ENCODE assay signal across 8 cellular contexts in genomic region chr2:46229134-46230063, GRCh38.
DNase-seq lines count a peak whose midpoint lies in the region; ATAC-seq lines count a peak whose summit lies in the region.

No MANE protein-coding gene starts in this region.

- H3K4me3 Mint-ChIP-seq in activated naive CD8-positive, alpha-beta T cell treated with anti-CD3 and anti-CD28 coated beads for 36 hours: no peak overlapping the region

- peak overlapping the region; percentile 32; the same call in 1 of the 2 replicates for H3K4me3 ChIP-seq in GM08714 (ENCODE audit: low read length)
- H3K4me3 ChIP-seq in skeletal muscle cell (ENCODE audit: low read depth, low read length): no peak overlapping the region

- H3K4me1 Mint-ChIP-seq in activated naive CD8-positive, alpha-beta T cell treated with anti-CD3 and anti-CD28 coated beads for 36 hours: peaks cover 13% of the 10 kb centered on the region

- no peaks in the 10 kb centered on the region for H3K36me3 Mint-ChIP-seq in activated naive CD8-positive, alpha-beta T cell treated with anti-CD3 and anti-CD28 coated beads for 36 hours

- peak overlapping the region; percentile 19 for H3K27ac Mint-ChIP-seq in activated naive CD8-positive, alpha-beta T cell treated with anti-CD3 and anti-CD28 coated beads for 36 hours

- H3K9me3 Mint-ChIP-seq in activated naive CD8-positive, alpha-beta T cell treated with anti-CD3 and anti-CD28 coated beads for 36 hours: no peaks in the 10 kb centered on the region

- no peak for DNase-seq in activated naive CD8-positive, alpha-beta T cell treated with anti-CD3 and anti-CD28 coated beads for 36 hours
- DNase-seq in skeletal muscle cell (ENCODE audit: low read depth) (peak; percentile 35), pons (ENCODE audit: low spot score) (no peak), AG20443 (ENCODE audit: low spot score) (no peak), Right ventricle myocardium inferior (ENCODE audit: missing footprints) (no peak)

- intact Hi-C loops in Right ventricle myocardium inferior (cut with DNase I): loop anchor here (2.0 kb wide), 2 partner anchors 135 to 231 kb away; no protein-coding TSS in a partner anchor

- ATAC-seq in GM19463 (IDR thresholded peaks at IDR 0.05; ENCODE audit: unreplicated experiment) (peak; percentile 78), HG03520 (IDR thresholded peaks at IDR 0.05; ENCODE audit: unreplicated experiment) (peak; percentile 80), Right ventricle myocardium inferior (no peak)

- no peaks in the 10 kb centered on the region for H3K27me3 Mint-ChIP-seq in activated naive CD8-positive, alpha-beta T cell treated with anti-CD3 and anti-CD28 coated beads for 36 hours
